Comparison of ENCODE assay signal across 1 cellular context in the genomic region with DNA sequence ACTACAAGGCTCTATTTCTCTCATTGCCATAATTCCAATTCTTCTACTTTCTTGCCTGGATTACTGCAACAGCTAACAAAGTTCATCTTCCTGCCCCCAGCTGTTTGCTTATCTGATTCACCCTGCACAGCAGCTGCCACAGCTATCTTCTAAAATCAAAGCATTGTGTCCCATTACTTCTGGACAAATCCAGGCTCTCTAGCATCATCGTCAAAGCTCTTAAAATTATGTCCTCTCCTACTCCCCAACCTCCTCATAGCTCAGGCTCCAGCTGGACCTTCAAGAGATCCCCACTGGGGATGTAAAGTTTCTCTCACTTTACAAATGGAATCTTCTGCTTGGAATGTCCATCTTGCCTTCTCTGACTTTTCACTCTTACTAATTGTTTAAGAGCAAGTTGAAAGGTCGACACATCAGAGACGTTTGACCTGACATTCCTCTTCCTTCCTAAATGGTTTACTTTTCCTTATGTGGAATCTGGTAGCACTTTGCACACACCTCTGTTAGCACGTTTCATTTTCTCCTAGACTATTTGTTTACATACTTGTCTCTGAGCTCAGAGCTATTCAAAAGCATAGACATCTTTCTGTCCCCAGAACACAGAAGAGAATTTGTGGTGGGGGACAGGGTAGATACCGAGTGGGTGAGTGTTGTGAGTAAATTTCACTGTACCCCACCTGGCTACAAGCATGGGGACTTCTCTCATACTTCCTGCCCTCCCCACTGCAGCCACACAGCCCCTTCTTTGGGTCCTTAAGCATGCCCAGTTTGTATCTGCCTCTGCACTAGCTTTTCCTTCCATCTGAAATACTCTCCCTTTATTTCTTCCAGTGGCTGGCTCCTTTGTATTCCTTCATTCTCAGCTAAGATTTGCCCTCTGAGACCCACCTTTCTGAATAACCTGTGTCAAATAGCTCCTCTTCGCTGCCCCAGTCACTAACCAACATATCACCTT.
TF ChIP-seq lines count a peak whose summit lies in the region.

No MANE protein-coding gene starts in this region.

TF ChIP-seq in HepG2, 621 proteins besides CTCF, POLR2A, EP300 and RAD21 (continued from another document and continues in another):
- TF ChIP-seq SALL1 (CRISPR knock-in tag; IDR thresholded peaks at IDR 0.05) (peak; percentile 55; the same call in 1 of the 2 replicates), NCOA2 (CRISPR knock-in tag; IDR thresholded peaks at IDR 0.05) (peak; percentile 34; the same call in 1 of the 2 replicates), ZNF329 (CRISPR knock-in tag; IDR thresholded peaks at IDR 0.05; ENCODE audit: low read depth) (no peak), ZNF552 (CRISPR knock-in tag; IDR thresholded peaks at IDR 0.05; ENCODE audit: borderline replicate concordance) (no peak), ZBTB20 (CRISPR knock-in tag; IDR thresholded peaks at IDR 0.05; ENCODE audit: borderline replicate concordance, low read depth) (no peak), NR2F2 (IDR thresholded peaks at IDR 0.05; ENCODE audit: borderline replicate concordance, low read depth) (peak; percentile 52; the same call in 1 of the 2 replicates), RARA (CRISPR knock-in tag; IDR thresholded peaks at IDR 0.05) (peak; percentile 46), SRF (IDR thresholded peaks at IDR 0.05; ENCODE audit: low read depth, low read length) (peak; percentile 59; the same call in 1 of the 2 replicates), ZNF24 (IDR thresholded peaks at IDR 0.05) (no peak), SAFB2 (CRISPR knock-in tag; IDR thresholded peaks at IDR 0.05; ENCODE audit: borderline replicate concordance, low read depth) (no peak), ZNF10 (CRISPR knock-in tag; IDR thresholded peaks at IDR 0.05; ENCODE audit: borderline replicate concordance, low read depth) (no peak), SMAD9 (CRISPR knock-in tag; IDR thresholded peaks at IDR 0.05) (no peak), ZNF264 (CRISPR knock-in tag; IDR thresholded peaks at IDR 0.05) (no peak), HMG20A (CRISPR knock-in tag; IDR thresholded peaks at IDR 0.05; ENCODE audit: borderline replicate concordance) (peak; percentile 58; the same call in 1 of the 2 replicates), ZNF572 (CRISPR knock-in tag; IDR thresholded peaks at IDR 0.05) (no peak), BCL6 (CRISPR knock-in tag; IDR thresholded peaks at IDR 0.05) (no peak), GTF3A (CRISPR knock-in tag; conservative IDR thresholded peaks at IDR 0.05) (no peak), TCF12 (IDR thresholded peaks at IDR 0.05) (no peak), TCF12 (CRISPR knock-in tag; IDR thresholded peaks at IDR 0.05) (no peak), GFI1 (CRISPR knock-in tag; IDR thresholded peaks at IDR 0.05; ENCODE audit: borderline replicate concordance) (peak; percentile 84), YY1 (IDR thresholded peaks at IDR 0.05; ENCODE audit: insufficient read depth, insufficient replicate concordance, low read depth, low read length) (no peak), ZFP62 (CRISPR knock-in tag; IDR thresholded peaks at IDR 0.05) (no peak), ZMAT3 (CRISPR knock-in tag; conservative IDR thresholded peaks at IDR 0.05) (no peak), RXRB (CRISPR knock-in tag; IDR thresholded peaks at IDR 0.05; ENCODE audit: borderline replicate concordance) (peak; percentile 18; the same call in 1 of the 2 replicates), MIXL1 (CRISPR knock-in tag; IDR thresholded peaks at IDR 0.05) (0 out of 2 replicates have a peak, but pooled peaks have one; percentile 11), SAP130 (CRISPR knock-in tag; IDR thresholded peaks at IDR 0.05; ENCODE audit: low read depth) (0 out of 2 replicates have a peak, but pooled peaks have one; percentile 20), ZZZ3 (CRISPR knock-in tag; IDR thresholded peaks at IDR 0.05; ENCODE audit: borderline replicate concordance) (no peak), ZNF790 (CRISPR knock-in tag; IDR thresholded peaks at IDR 0.05; ENCODE audit: borderline replicate concordance) (no peak), SYNCRIP (IDR thresholded peaks at IDR 0.05; ENCODE audit: insufficient read depth, low read depth, low read length) (no peak), ZNF501 (CRISPR knock-in tag; IDR thresholded peaks at IDR 0.05) (no peak), HOXA7 (CRISPR knock-in tag; IDR thresholded peaks at IDR 0.05) (no peak), ZNF556 (CRISPR knock-in tag; IDR thresholded peaks at IDR 0.05; ENCODE audit: borderline replicate concordance) (no peak), FOSL2 (CRISPR knock-in tag; IDR thresholded peaks at IDR 0.05) (peak; percentile 92), ZBTB8A (CRISPR knock-in tag; IDR thresholded peaks at IDR 0.05; ENCODE audit: borderline replicate concordance, low read depth) (no peak)
- TF ChIP-seq, protein P1, sequence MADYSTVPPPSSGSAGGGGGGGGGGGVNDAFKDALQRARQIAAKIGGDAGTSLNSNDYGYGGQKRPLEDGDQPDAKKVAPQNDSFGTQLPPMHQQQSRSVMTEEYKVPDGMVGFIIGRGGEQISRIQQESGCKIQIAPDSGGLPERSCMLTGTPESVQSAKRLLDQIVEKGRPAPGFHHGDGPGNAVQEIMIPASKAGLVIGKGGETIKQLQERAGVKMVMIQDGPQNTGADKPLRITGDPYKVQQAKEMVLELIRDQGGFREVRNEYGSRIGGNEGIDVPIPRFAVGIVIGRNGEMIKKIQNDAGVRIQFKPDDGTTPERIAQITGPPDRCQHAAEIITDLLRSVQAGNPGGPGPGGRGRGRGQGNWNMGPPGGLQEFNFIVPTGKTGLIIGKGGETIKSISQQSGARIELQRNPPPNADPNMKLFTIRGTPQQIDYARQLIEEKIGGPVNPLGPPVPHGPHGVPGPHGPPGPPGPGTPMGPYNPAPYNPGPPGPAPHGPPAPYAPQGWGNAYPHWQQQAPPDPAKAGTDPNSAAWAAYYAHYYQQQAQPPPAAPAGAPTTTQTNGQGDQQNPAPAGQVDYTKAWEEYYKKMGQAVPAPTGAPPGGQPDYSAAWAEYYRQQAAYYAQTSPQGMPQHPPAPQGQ (CRISPR knock-in tag; IDR thresholded peaks at IDR 0.05; ENCODE audit: borderline replicate concordance), result no peak
- TF ChIP-seq, protein P2, sequence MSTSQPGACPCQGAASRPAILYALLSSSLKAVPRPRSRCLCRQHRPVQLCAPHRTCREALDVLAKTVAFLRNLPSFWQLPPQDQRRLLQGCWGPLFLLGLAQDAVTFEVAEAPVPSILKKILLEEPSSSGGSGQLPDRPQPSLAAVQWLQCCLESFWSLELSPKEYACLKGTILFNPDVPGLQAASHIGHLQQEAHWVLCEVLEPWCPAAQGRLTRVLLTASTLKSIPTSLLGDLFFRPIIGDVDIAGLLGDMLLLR (CRISPR knock-in tag; IDR thresholded peaks at IDR 0.05), result no peak
- TF ChIP-seq, protein P3, sequence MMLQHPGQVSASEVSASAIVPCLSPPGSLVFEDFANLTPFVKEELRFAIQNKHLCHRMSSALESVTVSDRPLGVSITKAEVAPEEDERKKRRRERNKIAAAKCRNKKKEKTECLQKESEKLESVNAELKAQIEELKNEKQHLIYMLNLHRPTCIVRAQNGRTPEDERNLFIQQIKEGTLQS (CRISPR knock-in tag; IDR thresholded peaks at IDR 0.05), result no peak
- TF ChIP-seq, protein P4, sequence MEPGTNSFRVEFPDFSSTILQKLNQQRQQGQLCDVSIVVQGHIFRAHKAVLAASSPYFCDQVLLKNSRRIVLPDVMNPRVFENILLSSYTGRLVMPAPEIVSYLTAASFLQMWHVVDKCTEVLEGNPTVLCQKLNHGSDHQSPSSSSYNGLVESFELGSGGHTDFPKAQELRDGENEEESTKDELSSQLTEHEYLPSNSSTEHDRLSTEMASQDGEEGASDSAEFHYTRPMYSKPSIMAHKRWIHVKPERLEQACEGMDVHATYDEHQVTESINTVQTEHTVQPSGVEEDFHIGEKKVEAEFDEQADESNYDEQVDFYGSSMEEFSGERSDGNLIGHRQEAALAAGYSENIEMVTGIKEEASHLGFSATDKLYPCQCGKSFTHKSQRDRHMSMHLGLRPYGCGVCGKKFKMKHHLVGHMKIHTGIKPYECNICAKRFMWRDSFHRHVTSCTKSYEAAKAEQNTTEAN (CRISPR knock-in tag; conservative IDR thresholded peaks at IDR 0.05), result no peak
- TF ChIP-seq, protein P5, sequence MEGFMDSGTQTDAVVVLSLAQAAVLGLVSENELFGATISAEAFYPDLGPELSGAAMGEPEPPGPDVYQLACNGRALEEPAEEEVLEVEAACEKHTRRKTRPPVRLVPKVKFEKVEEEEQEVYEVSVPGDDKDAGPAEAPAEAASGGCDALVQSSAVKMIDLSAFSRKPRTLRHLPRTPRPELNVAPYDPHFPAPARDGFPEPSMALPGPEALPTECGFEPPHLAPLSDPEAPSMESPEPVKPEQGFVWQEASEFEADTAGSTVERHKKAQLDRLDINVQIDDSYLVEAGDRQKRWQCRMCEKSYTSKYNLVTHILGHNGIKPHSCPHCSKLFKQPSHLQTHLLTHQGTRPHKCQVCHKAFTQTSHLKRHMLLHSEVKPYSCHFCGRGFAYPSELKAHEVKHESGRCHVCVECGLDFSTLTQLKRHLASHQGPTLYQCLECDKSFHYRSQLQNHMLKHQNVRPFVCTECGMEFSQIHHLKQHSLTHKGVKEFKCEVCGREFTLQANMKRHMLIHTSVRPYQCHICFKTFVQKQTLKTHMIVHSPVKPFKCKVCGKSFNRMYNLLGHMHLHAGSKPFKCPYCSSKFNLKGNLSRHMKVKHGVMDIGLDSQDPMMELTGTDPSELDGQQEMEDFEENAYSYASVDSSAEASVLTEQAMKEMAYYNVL (CRISPR knock-in tag; IDR thresholded peaks at IDR 0.05; ENCODE audit: borderline replicate concordance), result 0 out of 2 replicates have a peak, but pooled peaks have one; percentile 34
- TF ChIP-seq, protein P6, sequence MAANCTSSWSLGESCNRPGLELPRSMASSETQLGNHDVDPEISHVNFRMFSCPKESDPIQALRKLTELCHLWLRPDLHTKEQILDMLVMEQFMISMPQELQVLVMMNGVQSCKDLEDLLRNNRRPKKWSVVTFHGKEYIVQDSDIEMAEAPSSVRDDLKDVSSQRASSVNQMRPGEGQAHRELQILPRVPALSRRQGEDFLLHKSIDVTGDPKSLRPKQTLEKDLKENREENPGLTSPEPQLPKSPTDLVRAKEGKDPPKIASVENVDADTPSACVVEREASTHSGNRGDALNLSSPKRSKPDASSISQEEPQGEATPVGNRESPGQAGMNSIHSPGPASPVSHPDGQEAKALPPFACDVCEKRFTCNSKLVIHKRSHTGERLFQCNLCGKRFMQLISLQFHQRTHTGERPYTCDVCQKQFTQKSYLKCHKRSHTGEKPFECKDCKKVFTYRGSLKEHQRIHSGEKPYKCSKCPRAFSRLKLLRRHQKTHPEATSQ (CRISPR knock-in tag; IDR thresholded peaks at IDR 0.05; ENCODE audit: borderline replicate concordance), result 0 out of 2 replicates have a peak, but pooled peaks have one; percentile 37
- TF ChIP-seq, protein P7, sequence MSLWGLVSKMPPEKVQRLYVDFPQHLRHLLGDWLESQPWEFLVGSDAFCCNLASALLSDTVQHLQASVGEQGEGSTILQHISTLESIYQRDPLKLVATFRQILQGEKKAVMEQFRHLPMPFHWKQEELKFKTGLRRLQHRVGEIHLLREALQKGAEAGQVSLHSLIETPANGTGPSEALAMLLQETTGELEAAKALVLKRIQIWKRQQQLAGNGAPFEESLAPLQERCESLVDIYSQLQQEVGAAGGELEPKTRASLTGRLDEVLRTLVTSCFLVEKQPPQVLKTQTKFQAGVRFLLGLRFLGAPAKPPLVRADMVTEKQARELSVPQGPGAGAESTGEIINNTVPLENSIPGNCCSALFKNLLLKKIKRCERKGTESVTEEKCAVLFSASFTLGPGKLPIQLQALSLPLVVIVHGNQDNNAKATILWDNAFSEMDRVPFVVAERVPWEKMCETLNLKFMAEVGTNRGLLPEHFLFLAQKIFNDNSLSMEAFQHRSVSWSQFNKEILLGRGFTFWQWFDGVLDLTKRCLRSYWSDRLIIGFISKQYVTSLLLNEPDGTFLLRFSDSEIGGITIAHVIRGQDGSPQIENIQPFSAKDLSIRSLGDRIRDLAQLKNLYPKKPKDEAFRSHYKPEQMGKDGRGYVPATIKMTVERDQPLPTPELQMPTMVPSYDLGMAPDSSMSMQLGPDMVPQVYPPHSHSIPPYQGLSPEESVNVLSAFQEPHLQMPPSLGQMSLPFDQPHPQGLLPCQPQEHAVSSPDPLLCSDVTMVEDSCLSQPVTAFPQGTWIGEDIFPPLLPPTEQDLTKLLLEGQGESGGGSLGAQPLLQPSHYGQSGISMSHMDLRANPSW (CRISPR knock-in tag; IDR thresholded peaks at IDR 0.05; ENCODE audit: borderline replicate concordance), result 0 out of 2 replicates have a peak, but pooled peaks have one; percentile 70
- TF ChIP-seq, protein P8, sequence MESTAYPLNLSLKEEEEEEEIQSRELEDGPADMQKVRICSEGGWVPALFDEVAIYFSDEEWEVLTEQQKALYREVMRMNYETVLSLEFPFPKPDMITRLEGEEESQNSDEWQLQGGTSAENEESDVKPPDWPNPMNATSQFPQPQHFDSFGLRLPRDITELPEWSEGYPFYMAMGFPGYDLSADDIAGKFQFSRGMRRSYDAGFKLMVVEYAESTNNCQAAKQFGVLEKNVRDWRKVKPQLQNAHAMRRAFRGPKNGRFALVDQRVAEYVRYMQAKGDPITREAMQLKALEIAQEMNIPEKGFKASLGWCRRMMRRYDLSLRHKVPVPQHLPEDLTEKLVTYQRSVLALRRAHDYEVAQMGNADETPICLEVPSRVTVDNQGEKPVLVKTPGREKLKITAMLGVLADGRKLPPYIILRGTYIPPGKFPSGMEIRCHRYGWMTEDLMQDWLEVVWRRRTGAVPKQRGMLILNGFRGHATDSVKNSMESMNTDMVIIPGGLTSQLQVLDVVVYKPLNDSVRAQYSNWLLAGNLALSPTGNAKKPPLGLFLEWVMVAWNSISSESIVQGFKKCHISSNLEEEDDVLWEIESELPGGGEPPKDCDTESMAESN (CRISPR knock-in tag; conservative IDR thresholded peaks at IDR 0.05), result no peak
- TF ChIP-seq, protein P9, sequence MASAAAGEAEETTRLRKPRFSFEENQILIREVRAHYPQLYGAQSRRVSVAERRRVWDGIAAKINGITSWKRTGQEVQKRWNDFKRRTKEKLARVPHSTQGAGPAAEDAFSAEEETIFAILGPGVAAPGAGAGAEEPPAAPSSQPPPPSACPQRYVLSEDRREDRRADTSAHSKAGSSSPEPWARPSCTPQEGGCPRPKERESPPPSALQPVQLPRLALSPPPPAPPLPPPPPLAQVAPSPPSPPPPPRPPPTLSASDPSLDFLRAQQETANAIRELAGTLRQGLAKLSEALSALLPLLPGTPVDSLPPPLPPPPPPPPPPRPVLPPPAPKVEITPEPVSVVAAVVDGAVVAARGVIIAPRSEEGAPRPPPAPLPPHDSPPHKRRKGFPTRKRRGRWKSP (CRISPR knock-in tag; IDR thresholded peaks at IDR 0.05), result no peak
- TF ChIP-seq, protein P10, sequence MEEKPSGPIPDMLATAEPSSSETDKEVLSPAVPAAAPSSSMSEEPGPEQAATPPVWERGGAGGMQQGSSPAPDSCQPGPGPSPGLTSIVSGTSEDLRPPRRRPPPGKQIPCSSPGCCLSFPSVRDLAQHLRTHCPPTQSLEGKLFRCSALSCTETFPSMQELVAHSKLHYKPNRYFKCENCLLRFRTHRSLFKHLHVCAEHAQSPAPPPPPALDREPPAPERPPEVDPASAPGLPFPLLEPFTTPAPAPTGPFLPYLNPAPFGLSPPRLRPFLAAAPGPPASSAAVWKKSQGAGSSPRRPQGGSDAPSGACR (CRISPR knock-in tag; IDR thresholded peaks at IDR 0.05), result no peak
